17 cellular contexts compared by ENCODE assay signal in the genomic region with DNA sequence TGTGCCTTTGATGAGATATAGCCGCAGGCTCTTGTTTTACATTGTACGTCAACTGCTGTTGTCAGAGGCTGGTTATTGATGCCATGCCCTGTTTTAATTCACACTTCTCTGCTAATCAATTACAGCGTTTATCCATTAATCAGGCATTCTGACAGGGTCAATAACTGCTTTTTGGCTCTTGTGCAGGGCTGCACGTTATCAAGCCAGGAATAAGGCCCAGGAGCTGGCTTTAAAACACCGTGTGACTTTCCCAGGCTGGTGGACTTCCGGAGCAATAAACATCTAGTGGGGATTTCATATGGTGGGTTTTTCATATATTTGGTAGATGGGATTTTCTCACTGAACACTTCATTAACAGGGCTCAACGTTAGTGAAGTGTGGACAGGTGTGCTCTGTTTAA.
"Had no signal": no experiment of that assay in that cellular context is flagged by ENCODE, and none has a peak within 500 bp of the region (broad histone marks: within the 10 kb centered on the region; RNA-seq: fewer than 3 reads in every experiment).

No MANE protein-coding gene starts in this region.

- H3K4me1 ChIP-seq: adrenal gland, sigmoid colon, uterus had no signal

- H3K9me3 ChIP-seq: adrenal gland, ovary, sigmoid colon, thoracic aorta, uterus had no signal

- ATAC-seq: esophagus mucosa, T-helper 17 cell had no signal

- H3K4me1 Mint-ChIP-seq: activated CD4-positive, alpha-beta memory T cell treated with anti-CD3 and anti-CD28 coated beads, Interleukin-2, amount 10 ng/mL, durations not matched to agents 7 days and 5 days; nephron had no signal

- H3K27me3 Mint-ChIP-seq: activated CD4-positive, alpha-beta memory T cell treated with anti-CD3 and anti-CD28 coated beads, Interleukin-2, amount 10 ng/mL, durations not matched to agents 7 days and 5 days; activated T-cell treated with anti-CD3 and anti-CD28 coated beads, Interleukin-2, amount 50 U/mL, for 24 hours; T-helper 17 cell had no signal

- H3K36me3 ChIP-seq: adrenal gland, ovary, sigmoid colon, thoracic aorta, uterus had no signal

- H3K27ac Mint-ChIP-seq: activated CD4-positive, alpha-beta memory T cell treated with anti-CD3 and anti-CD28 coated beads, Interleukin-2, amount 10 ng/mL, durations not matched to agents 7 days and 5 days; activated T-cell treated with anti-CD3 and anti-CD28 coated beads, Interleukin-2, amount 50 U/mL, for 24 hours; nephron; T-helper 17 cell had no signal

- H3K4me3 ChIP-seq: adrenal gland, dorsolateral prefrontal cortex, ovary, sigmoid colon, thoracic aorta, uterus had no signal

- H3K9me3 Mint-ChIP-seq: activated CD4-positive, alpha-beta memory T cell treated with anti-CD3 and anti-CD28 coated beads, Interleukin-2, amount 10 ng/mL, durations not matched to agents 7 days and 5 days; activated T-cell treated with anti-CD3 and anti-CD28 coated beads, Interleukin-2, amount 50 U/mL, for 24 hours had no signal

- H3K4me3 Mint-ChIP-seq: activated CD4-positive, alpha-beta memory T cell treated with anti-CD3 and anti-CD28 coated beads, Interleukin-2, amount 10 ng/mL, durations not matched to agents 7 days and 5 days; activated T-cell treated with anti-CD3 and anti-CD28 coated beads, Interleukin-2, amount 50 U/mL, for 24 hours; nephron; T-helper 17 cell had no signal

- DNase-seq: activated CD4-positive, alpha-beta memory T cell treated with anti-CD3 and anti-CD28 coated beads, Interleukin-2, amount 10 ng/mL, durations not matched to agents 7 days and 5 days; activated CD4-positive, alpha-beta T cell treated with anti-CD3 and anti-CD28 coated beads for 4 hours; activated effector memory CD4-positive, alpha-beta T cell treated with Interleukin-2 at 50 U/mL for 16 hours; activated naive CD4-positive, alpha-beta T cell treated with anti-CD3 and anti-CD28 coated beads, Interleukin-2, amount 50 U/mL, for 16 hours; activated T-cell treated with anti-CD3 and anti-CD28 coated beads, Interleukin-2, amount 50 U/mL, for 24 hours; adrenal gland; dorsolateral prefrontal cortex; hypothalamus; mesendoderm; ovary; sigmoid colon; stimulated activated CD4-positive, alpha-beta T cell treated with anti-CD3 and anti-CD28 coated beads, Interleukin-1b, Interleukin-23, amount 100 ng/mL, for 48 hours; T-helper 17 cell; uterus had no signal

- H3K27ac ChIP-seq: adrenal gland, dorsolateral prefrontal cortex, ovary, sigmoid colon, thoracic aorta, uterus had no signal

- H3K27me3 ChIP-seq: adrenal gland, dorsolateral prefrontal cortex, ovary, sigmoid colon, uterus had no signal
